ENCODE assay signal across 20 cellular contexts in genomic region chr10:84739641-84740040, GRCh38.
"Had no signal": no experiment of that assay in that cellular context is flagged by ENCODE, and none has a peak within 500 bp of the region (broad histone marks: within the 10 kb centered on the region; RNA-seq: fewer than 3 reads in every experiment).

No MANE protein-coding gene starts in this region.

- DNase-seq: activated CD4-positive, alpha-beta T cell treated with anti-CD3 and anti-CD28 coated beads for 1 hour; activated gamma-delta T cell treated with Interleukin-2 at 50 U/mL for 16 hours; activated T-cell treated with anti-CD3 and anti-CD28 coated beads, Interleukin-2, amount 50 U/mL, for 1 hour; aorta; dermis blood vessel endothelial cell; effector CD8-positive, alpha-beta T cell; head of caudate nucleus; islet precursor cell; left cardiac atrium; mucosa of descending colon; naive B cell; stimulated activated CD4-positive, alpha-beta T cell treated with anti-CD3 and anti-CD28 coated beads, Interleukin-2, amount 100 ng/mL, for 48 hours; stimulated activated CD8-positive, alpha-beta memory T cell treated with anti-CD3 and anti-CD28 coated beads, Interleukin-4, amount 100 ng/mL, for 48 hours; stimulated activated naive B cell treated with anti-CD40 and anti-IgM and Interleukin-4, amounts not matched to agents 10 μg/mL and 1 μg/mL and 100 μg/mL, for 72 hours; trophoblast cell; WERI-Rb-1 had no signal

- H3K27me3 ChIP-seq: gastroesophageal sphincter, vagina had no signal

- H3K36me3 ChIP-seq: gastroesophageal sphincter, prostate gland, vagina, WERI-Rb-1 had no signal

- H3K27ac ChIP-seq: gastroesophageal sphincter, prostate gland, vagina, WERI-Rb-1 had no signal

- H3K4me1 ChIP-seq: gastroesophageal sphincter, prostate gland, vagina had no signal

- ATAC-seq: esophagus mucosa; gastroesophageal sphincter; left cardiac atrium; mucosa of descending colon; stimulated activated naive B cell treated with anti-CD40 and anti-IgM and Interleukin-4, amounts not matched to agents 10 μg/mL and 1 μg/mL and 100 μg/mL, for 72 hours had no signal

- H3K9me3 ChIP-seq: gastroesophageal sphincter, mucosa of descending colon, prostate gland, vagina had no signal

- H3K4me3 ChIP-seq: gastroesophageal sphincter, mucosa of descending colon, prostate gland, vagina had no signal
